Comparison of ENCODE assay signal across 8 cellular contexts in the genomic region with DNA sequence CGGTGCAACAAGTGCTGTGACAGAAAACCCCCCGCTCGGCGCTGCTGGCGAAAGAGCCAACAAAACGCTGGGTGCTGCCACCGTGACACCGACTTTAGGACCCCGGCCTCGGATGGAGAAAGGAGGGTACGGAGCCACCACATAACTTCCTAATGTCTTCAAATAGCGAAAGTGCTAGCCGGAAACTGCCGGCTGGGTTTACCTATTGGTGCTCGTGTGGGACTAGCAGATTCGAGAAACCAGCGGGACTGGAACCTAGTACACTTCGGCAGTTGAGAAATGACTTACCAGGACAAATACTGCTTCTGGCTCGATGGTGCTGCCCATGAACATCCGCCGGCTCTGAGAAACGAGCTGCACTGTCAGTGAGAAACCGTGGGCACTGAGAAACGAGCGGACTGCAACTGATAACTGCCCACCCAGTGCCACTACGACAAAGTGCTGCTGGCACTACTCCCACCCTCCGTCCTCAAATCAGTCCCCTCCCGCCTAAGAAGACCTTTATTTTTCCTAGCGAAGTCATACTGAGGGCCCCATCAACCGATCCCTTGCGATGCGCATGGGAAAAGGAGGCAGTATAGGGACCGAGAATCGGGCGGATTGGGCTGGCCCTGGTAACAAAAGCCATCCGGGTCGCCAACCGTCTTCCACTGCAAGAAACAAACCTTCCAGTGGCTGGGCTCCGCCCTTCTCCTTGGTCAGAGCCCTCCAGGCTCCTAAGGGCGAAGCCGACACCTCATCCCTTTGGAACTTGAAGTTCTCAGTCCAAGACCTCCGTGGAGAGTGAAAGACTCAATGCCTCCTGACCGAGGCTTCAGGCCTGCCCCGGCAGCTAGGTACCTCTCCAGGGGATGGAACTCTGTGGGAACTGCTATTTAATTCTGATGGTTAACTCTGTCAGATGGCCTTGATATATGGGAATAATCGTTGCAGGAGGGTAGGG. TPM values are rescaled to one million over a fixed set of nuclear protein-coding genes. Genes with fewer than 3 reads are reported as not detected.
DNase-seq lines count a peak whose midpoint lies in the region; ATAC-seq, FAIRE-seq and TF ChIP-seq lines count a peak whose summit lies in the region.

No MANE protein-coding gene starts in this region.

- H3K79me2 ChIP-seq in keratinocyte (ENCODE audit: control insufficient read depth, insufficient read depth, low read length) = peaks cover 43% of the 10 kb centered on the region

- peak overlapping the region; percentile 90 for H3K9ac ChIP-seq in keratinocyte (ENCODE audit: control insufficient read depth, extremely low read depth, insufficient read depth, low read length)

- H3K36me3 Mint-ChIP-seq in WTC11 = peaks cover 15% of the 10 kb centered on the region

- peak overlapping the region; percentile 92 for H3K4me2 ChIP-seq in keratinocyte (ENCODE audit: control insufficient read depth, extremely low read depth, insufficient read depth, low read depth, low read length)

- ATAC-seq in GM18858 (IDR thresholded peaks at IDR 0.05; ENCODE audit: unreplicated experiment) (peak; percentile 29), HG03103 (IDR thresholded peaks at IDR 0.05; ENCODE audit: low read depth, unreplicated experiment) (peak; percentile 22), WTC11 (peak; percentile 62)

- peak overlapping the region; percentile 70 to 95 (median 80) for H3K4me3 ChIP-seq in keratinocyte (ENCODE audit: control insufficient read depth in 2 of 3, extremely low read depth in 1 of 3, insufficient read depth in 2 of 3, low read depth in 1 of 3, low read length in 3 of 3)

- POLR2A ChIA-PET in WTC11 (lab: Charles Lee) = interaction anchor here (1.1 to 2.3 kb wide), 3 partner anchors 50 to 54 kb away, joined by 3 to 14 read pairs (median 4); a partner anchor contains a TSS

- peak overlapping the region; percentile 89 for H2AFZ ChIP-seq in keratinocyte (ENCODE audit: control insufficient read depth, low read length)

- TF ChIP-seq CTCF in WTC11 (IDR thresholded peaks at IDR 0.05) (no peak), keratinocyte (optimal IDR thresholded peaks at IDR 0.05 in 1 of 3, IDR thresholded peaks at IDR 0.05 in 1 of 3, conservative IDR thresholded peaks at IDR 0.05 in 1 of 3; ENCODE audit: extremely low read depth in 1 of 3, insufficient read depth in 2 of 3, low read length in 3 of 3) (no peak)

- no peaks in the 10 kb centered on the region for H3K27me3 Mint-ChIP-seq in WTC11 (ENCODE audit: low read depth)

- no peaks in the 10 kb centered on the region for H3K9me3 Mint-ChIP-seq in WTC11

- dilution Hi-C loops in keratinocyte (cut with MboI; ENCODE audit: extremely low pct_ligation_motif_present, low sequenced_read_pairs) = no loop called here

- no peaks in the 10 kb centered on the region for H4K20me1 ChIP-seq in keratinocyte (ENCODE audit: control insufficient read depth, extremely low read depth, insufficient read depth, low read length)

- DNase-seq in A172 (ENCODE audit: low spot score) = peak; percentile 88
- peak; percentile 80 for DNase-seq in NCI-H2196 treated with DMSO at 0.1 percent for 48 hours (lab: John Stamatoyannopoulos, UW; ENCODE audit: unreplicated experiment)
- DNase-seq in WTC11 (ENCODE audit: low spot score) = peak; percentile 82
- DNase-seq in central memory CD4-positive, alpha-beta T cell = peak; percentile 88
- DNase-seq in keratinocyte (ENCODE audit: low read depth, low spot score) = peak; percentile 60
- DNase-seq in stimulated activated CD4-positive, alpha-beta T cell treated with anti-CD3 and anti-CD28 coated beads, Interleukin-12 subunit alpha, Interleukin-12 subunit beta, amount 100 ng/mL, for 48 hours (ENCODE audit: low read depth in 2 of 3, low spot score in 1 of 3) = peak; percentile 82 to 93 (median 87)

- H3K9me3 ChIP-seq in keratinocyte (ENCODE audit: control insufficient read depth, low read depth, low read length) = no peaks in the 10 kb centered on the region

- peak overlapping the region; percentile 97 for H3K27ac Mint-ChIP-seq in WTC11

- H3K27ac ChIP-seq in keratinocyte (ENCODE audit: control insufficient read depth, insufficient read depth, low read length) = peak overlapping the region; percentile 98

- no peaks in the 10 kb centered on the region for H3K9me1 ChIP-seq in keratinocyte (ENCODE audit: control insufficient read depth, extremely low read depth, insufficient read depth, low read length)

- peak overlapping the region; percentile 87 for H3K4me3 Mint-ChIP-seq in WTC11

- peak; percentile 34 for FAIRE-seq in keratinocyte (lab: Jason Lieb, UNC)

- CTCF ChIA-PET in WTC11 (lab: Charles Lee) = interaction anchor here (1.3 kb wide), 1 partner anchor 96 kb away, joined by 3 read pairs; no protein-coding TSS in a partner anchor

- H3K4me1 ChIP-seq in keratinocyte (ENCODE audit: control insufficient read depth, extremely low read depth, insufficient read depth, low read length) = peaks cover 20% of the 10 kb centered on the region

- H3K36me3 ChIP-seq in keratinocyte (ENCODE audit: control insufficient read depth in 2 of 2, extremely low read depth in 1 of 2, insufficient read depth in 2 of 2, low read length in 2 of 2) = peaks cover 6% of the 10 kb centered on the region in 2 experiments

- H3K4me1 Mint-ChIP-seq in WTC11 = peaks cover 29% of the 10 kb centered on the region

- no peaks in the 10 kb centered on the region for H3K27me3 ChIP-seq in keratinocyte (ENCODE audit: control insufficient read depth, extremely low read depth, insufficient read depth, low read length)

TF ChIP-seq in WTC11, 78 proteins besides CTCF, POLR2A, EP300 and RAD21 (continues in another document):
- no peak for TF ChIP-seq SMAD4 (CRISPR knock-in tag; IDR thresholded peaks at IDR 0.05)
- TF ChIP-seq, protein P1, sequence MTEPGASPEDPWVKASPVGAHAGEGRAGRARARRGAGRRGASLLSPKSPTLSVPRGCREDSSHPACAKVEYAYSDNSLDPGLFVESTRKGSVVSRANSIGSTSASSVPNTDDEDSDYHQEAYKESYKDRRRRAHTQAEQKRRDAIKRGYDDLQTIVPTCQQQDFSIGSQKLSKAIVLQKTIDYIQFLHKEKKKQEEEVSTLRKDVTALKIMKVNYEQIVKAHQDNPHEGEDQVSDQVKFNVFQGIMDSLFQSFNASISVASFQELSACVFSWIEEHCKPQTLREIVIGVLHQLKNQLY (CRISPR knock-in tag; IDR thresholded peaks at IDR 0.05) = no peak
- no peak for TF ChIP-seq RORB (CRISPR knock-in tag; IDR thresholded peaks at IDR 0.05)
- TF ChIP-seq FOXP1 (CRISPR knock-in tag; IDR thresholded peaks at IDR 0.05; ENCODE audit: borderline replicate concordance) = 0 out of 2 replicates have a peak, but pooled peaks have one; percentile 43
- no peak for TF ChIP-seq RELA (CRISPR knock-in tag; IDR thresholded peaks at IDR 0.05; ENCODE audit: borderline replicate concordance)
- TF ChIP-seq NR1H2 (CRISPR knock-in tag; IDR thresholded peaks at IDR 0.05) = no peak
- no peak for TF ChIP-seq OVOL2 (CRISPR knock-in tag; IDR thresholded peaks at IDR 0.05; ENCODE audit: borderline replicate concordance)
- TF ChIP-seq, protein P2, sequence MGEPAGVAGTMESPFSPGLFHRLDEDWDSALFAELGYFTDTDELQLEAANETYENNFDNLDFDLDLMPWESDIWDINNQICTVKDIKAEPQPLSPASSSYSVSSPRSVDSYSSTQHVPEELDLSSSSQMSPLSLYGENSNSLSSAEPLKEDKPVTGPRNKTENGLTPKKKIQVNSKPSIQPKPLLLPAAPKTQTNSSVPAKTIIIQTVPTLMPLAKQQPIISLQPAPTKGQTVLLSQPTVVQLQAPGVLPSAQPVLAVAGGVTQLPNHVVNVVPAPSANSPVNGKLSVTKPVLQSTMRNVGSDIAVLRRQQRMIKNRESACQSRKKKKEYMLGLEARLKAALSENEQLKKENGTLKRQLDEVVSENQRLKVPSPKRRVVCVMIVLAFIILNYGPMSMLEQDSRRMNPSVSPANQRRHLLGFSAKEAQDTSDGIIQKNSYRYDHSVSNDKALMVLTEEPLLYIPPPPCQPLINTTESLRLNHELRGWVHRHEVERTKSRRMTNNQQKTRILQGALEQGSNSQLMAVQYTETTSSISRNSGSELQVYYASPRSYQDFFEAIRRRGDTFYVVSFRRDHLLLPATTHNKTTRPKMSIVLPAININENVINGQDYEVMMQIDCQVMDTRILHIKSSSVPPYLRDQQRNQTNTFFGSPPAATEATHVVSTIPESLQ (CRISPR knock-in tag; IDR thresholded peaks at IDR 0.05) = no peak
- TF ChIP-seq ZNF219 (CRISPR knock-in tag; IDR thresholded peaks at IDR 0.05; ENCODE audit: borderline replicate concordance) = no peak
- TF ChIP-seq, protein P3, sequence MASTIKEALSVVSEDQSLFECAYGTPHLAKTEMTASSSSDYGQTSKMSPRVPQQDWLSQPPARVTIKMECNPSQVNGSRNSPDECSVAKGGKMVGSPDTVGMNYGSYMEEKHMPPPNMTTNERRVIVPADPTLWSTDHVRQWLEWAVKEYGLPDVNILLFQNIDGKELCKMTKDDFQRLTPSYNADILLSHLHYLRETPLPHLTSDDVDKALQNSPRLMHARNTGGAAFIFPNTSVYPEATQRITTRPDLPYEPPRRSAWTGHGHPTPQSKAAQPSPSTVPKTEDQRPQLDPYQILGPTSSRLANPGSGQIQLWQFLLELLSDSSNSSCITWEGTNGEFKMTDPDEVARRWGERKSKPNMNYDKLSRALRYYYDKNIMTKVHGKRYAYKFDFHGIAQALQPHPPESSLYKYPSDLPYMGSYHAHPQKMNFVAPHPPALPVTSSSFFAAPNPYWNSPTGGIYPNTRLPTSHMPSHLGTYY (CRISPR knock-in tag; IDR thresholded peaks at IDR 0.05) = no peak

RNA-seq across cellular contexts. Expression of a gene that starts 27.0 kb away (rescaled TPM):
- 8.0 and 9.4 TPM in 2 replicates for total RNA-seq in A172 (2014; rRNA removed; shearing (Covaris generic))
- 0.72 to 1.1 TPM (median 0.96 TPM) in 3 replicates for total RNA-seq in WTC11 (2021)
- 0.13 to 0.19 TPM (median 0.17 TPM) in 3 replicates for polyA plus RNA-seq in keratinocyte
- polyA plus RNA-seq in keratinocyte (2011; ENCODE audit: low read depth) = 0.35 TPM
- polyA plus RNA-seq in keratinocyte (2011; cell fraction: cytosol; rRNA removed) = 0.07 and 0.09 TPM in 2 replicates
- polyA plus RNA-seq in keratinocyte (2011; cell fraction: nucleus; rRNA removed) = 0.57 and 1.1 TPM in 2 replicates
- polyA plus RNA-seq in keratinocyte (2012; ENCODE audit: low replicate concordance) = 0.11 and 0.18 TPM in 2 replicates
- polyA minus RNA-seq in keratinocyte = 0.43 to 2.7 TPM (median 2.7 TPM) in 3 replicates
- polyA minus RNA-seq in keratinocyte (2011; cell fraction: cytosol; rRNA and poly(A)+ RNA removed) = not detected
- 2.7 and 2.8 TPM in 2 replicates for polyA minus RNA-seq in keratinocyte (2011; cell fraction: nucleus; rRNA and poly(A)+ RNA removed)

RNA-seq across cellular contexts. Expression of a gene that starts 53.6 kb away (rescaled TPM):
- 33.2 and 46.2 TPM in 2 replicates for total RNA-seq in A172 (2014; rRNA removed; shearing (Covaris generic))
- total RNA-seq in WTC11 (2021) = 34.7 to 37.2 TPM (median 36.0 TPM) in 3 replicates
- 26.7 to 42.2 TPM (median 32.4 TPM) in 3 replicates for polyA plus RNA-seq in keratinocyte
- 31.1 TPM for polyA plus RNA-seq in keratinocyte (2011; ENCODE audit: low read depth)
- 18.4 and 33.4 TPM in 2 replicates for polyA plus RNA-seq in keratinocyte (2011; cell fraction: cytosol; rRNA removed)
- polyA plus RNA-seq in keratinocyte (2011; cell fraction: nucleus; rRNA removed) = 42.8 and 59.3 TPM in 2 replicates
- polyA plus RNA-seq in keratinocyte (2012; ENCODE audit: low replicate concordance) = 22.7 and 23.6 TPM in 2 replicates
- 6.8 to 40.7 TPM (median 24.1 TPM) in 3 replicates for polyA minus RNA-seq in keratinocyte
- 20.7 TPM for polyA minus RNA-seq in keratinocyte (2011; cell fraction: cytosol; rRNA and poly(A)+ RNA removed)
- polyA minus RNA-seq in keratinocyte (2011; cell fraction: nucleus; rRNA and poly(A)+ RNA removed) = 20.7 and 37.3 TPM in 2 replicates

Comparison
In these comparisons a context has a peak if more than half of its experiments do, and no peak if none do; other contexts are left out.
1. Peak in every context shown above with its lines: DNase-seq, ATAC-seq, H3K4me3 ChIP-seq and H3K27ac ChIP-seq.